ENCODE assay signal across 8 cellular contexts in genomic region chr9:125538092-125538473, GRCh38.
DNase-seq lines count a peak whose midpoint lies in the region; ATAC-seq, FAIRE-seq and TF ChIP-seq lines count a peak whose summit lies in the region.

No MANE protein-coding gene starts in this region.

- TF ChIP-seq POLR2A in H54 (IDR thresholded peaks at IDR 0.05; ENCODE audit: low read depth, low read length): no peak

- FAIRE-seq in H54 (lab: Jason Lieb, UNC): peak; percentile 98

- ATAC-seq in esophagus mucosa: peak; percentile 90
- ATAC-seq in sciatic nerve: peak; percentile 70
- no peak for ATAC-seq in HG03432 (IDR thresholded peaks at IDR 0.05; ENCODE audit: unreplicated experiment)

- DNase-seq in H54 (ENCODE audit: insufficient read length, low spot score) (peak; percentile 63), NCI-H510A treated with DMSO at 0.1 percent for 48 hours (lab: John Stamatoyannopoulos, UW) (peak; percentile 89), sciatic nerve (ENCODE audit: low spot score) (no peak), retina (no peak), T-helper 9 cell (no peak), OCI-M1 (lab: John Stamatoyannopoulos, UW) (no peak)

- intact Hi-C loops in sciatic nerve (cut with DNase I): no loop called here

Comparison
In these comparisons a context has a peak if more than half of its experiments do, and no peak if none do; other contexts are left out.
1. DNase-seq: peak in H54 (single experiment) and NCI-H510A treated with DMSO at 0.1 percent for 48 hours (single experiment); none in sciatic nerve (single experiment), retina (single experiment), T-helper 9 cell (single experiment) and OCI-M1 (single experiment).